20 cellular contexts compared by ENCODE assay signal in the genomic region with DNA sequence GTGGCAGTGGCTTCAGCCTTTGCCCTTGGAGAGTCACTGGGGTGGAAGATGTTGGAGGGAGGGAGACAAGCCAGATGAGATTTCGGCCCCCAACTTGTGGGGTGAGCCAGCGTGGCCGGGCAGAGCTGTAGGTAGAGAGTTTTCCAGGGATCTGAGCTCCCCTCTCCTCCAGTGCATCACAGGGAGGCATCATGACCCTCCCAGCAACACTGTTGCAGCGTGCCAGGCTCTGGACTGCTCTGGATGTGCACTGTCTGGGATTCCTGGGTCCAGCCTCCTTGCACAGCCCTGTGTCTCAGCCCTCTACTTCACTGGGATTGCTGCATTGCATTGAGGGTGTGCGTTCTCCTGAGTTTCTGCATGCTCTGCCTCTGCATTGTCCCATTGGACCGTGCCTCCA.
"Had no signal": no experiment of that assay in that cellular context is flagged by ENCODE, and none has a peak within 500 bp of the region (broad histone marks: within the 10 kb centered on the region; RNA-seq: fewer than 3 reads in every experiment).

No MANE protein-coding gene starts in this region.

- H3K27ac ChIP-seq: adrenal gland, Peyer's patch, SK-N-MC had no signal

- H3K4me3 Mint-ChIP-seq: activated B cell treated with CpG ODN at 0.5 μM for 24 hours; activated CD4-positive, alpha-beta T cell treated with anti-CD3 and anti-CD28 coated beads, Interleukin-2, amount 10 ng/mL, durations not matched to agents 24 days and 14 days; activated CD8-positive, alpha-beta memory T cell treated with anti-CD3 and anti-CD28 coated beads, Interleukin-2, amount 10 ng/mL, durations not matched to agents 7 days and 5 days; activated naive CD8-positive, alpha-beta T cell treated with anti-CD3 and anti-CD28 coated beads, Interleukin-2, amount 10 ng/mL, durations not matched to agents 7 days and 5 days; activated T-cell treated with anti-CD3 and anti-CD28 coated beads, Interleukin-2, amount 50 U/mL, for 4 hours; T-cell had no signal

- H3K27ac Mint-ChIP-seq: activated B cell treated with CpG ODN at 0.5 μM for 24 hours; activated CD4-positive, alpha-beta T cell treated with anti-CD3 and anti-CD28 coated beads, Interleukin-2, amount 10 ng/mL, durations not matched to agents 24 days and 14 days; activated CD8-positive, alpha-beta memory T cell treated with anti-CD3 and anti-CD28 coated beads, Interleukin-2, amount 10 ng/mL, durations not matched to agents 7 days and 5 days; activated naive CD8-positive, alpha-beta T cell treated with anti-CD3 and anti-CD28 coated beads, Interleukin-2, amount 10 ng/mL, durations not matched to agents 7 days and 5 days; T-cell had no signal

- H3K4me1 Mint-ChIP-seq: activated B cell treated with CpG ODN at 0.5 μM for 24 hours; activated CD4-positive, alpha-beta T cell treated with anti-CD3 and anti-CD28 coated beads, Interleukin-2, amount 10 ng/mL, durations not matched to agents 24 days and 14 days; activated CD8-positive, alpha-beta memory T cell treated with anti-CD3 and anti-CD28 coated beads, Interleukin-2, amount 10 ng/mL, durations not matched to agents 7 days and 5 days; activated naive CD8-positive, alpha-beta T cell treated with anti-CD3 and anti-CD28 coated beads, Interleukin-2, amount 10 ng/mL, durations not matched to agents 7 days and 5 days; T-cell had no signal

- FAIRE-seq: TTC549 had no signal

- H3K36me3 Mint-ChIP-seq: activated CD8-positive, alpha-beta memory T cell treated with anti-CD3 and anti-CD28 coated beads, Interleukin-2, amount 10 ng/mL, durations not matched to agents 7 days and 5 days; activated naive CD8-positive, alpha-beta T cell treated with anti-CD3 and anti-CD28 coated beads, Interleukin-2, amount 10 ng/mL, durations not matched to agents 7 days and 5 days; T-cell had no signal

- H3K9me3 ChIP-seq: adrenal gland, Peyer's patch had no signal

- H3K4me3 ChIP-seq: adrenal gland, Peyer's patch, SK-N-MC had no signal

- H3K36me3 ChIP-seq: adrenal gland, Peyer's patch had no signal

- H3K4me1 ChIP-seq: adrenal gland, Peyer's patch had no signal

- DNase-seq: activated B cell treated with CpG ODN at 0.5 μM for 24 hours; activated CD4-positive, alpha-beta T cell treated with anti-CD3 and anti-CD28 coated beads for 1 hour; activated CD4-positive, alpha-beta T cell treated with anti-CD3 and anti-CD28 coated beads, Interleukin-2, amount 10 ng/mL, durations not matched to agents 24 days and 14 days; activated CD4-positive, alpha-beta T cell treated with anti-CD3 and anti-CD28 coated beads, Interleukin-2, amount 50 U/mL, for 48 hours; activated CD8-positive, alpha-beta memory T cell treated with anti-CD3 and anti-CD28 coated beads, Interleukin-2, amount 10 ng/mL, durations not matched to agents 7 days and 5 days; activated effector memory CD4-positive, alpha-beta T cell treated with anti-CD3 and anti-CD28 coated beads, Interleukin-2, amount 50 U/mL, for 16 hours; activated naive CD4-positive, alpha-beta T cell treated with Interleukin-2 at 50 U/mL for 16 hours; activated naive CD8-positive, alpha-beta T cell treated with anti-CD3 and anti-CD28 coated beads, Interleukin-2, amount 10 ng/mL, durations not matched to agents 7 days and 5 days; activated T-cell treated with anti-CD3 and anti-CD28 coated beads, Interleukin-2, amount 50 U/mL, for 4 hours; central memory CD4-positive, alpha-beta T cell; NCI-H2029 treated with DMSO at 0.1 percent for 48 hours; NCI-H510A; NCI-H526 treated with DMSO at 0.1 percent for 48 hours; NCI-H82; Peyer's patch; T-cell; T1000 had no signal

- H3K27me3 ChIP-seq: adrenal gland, Peyer's patch had no signal

- H3K9me3 Mint-ChIP-seq: activated B cell treated with CpG ODN at 0.5 μM for 24 hours; activated CD4-positive, alpha-beta T cell treated with anti-CD3 and anti-CD28 coated beads, Interleukin-2, amount 10 ng/mL, durations not matched to agents 24 days and 14 days; activated naive CD8-positive, alpha-beta T cell treated with anti-CD3 and anti-CD28 coated beads, Interleukin-2, amount 10 ng/mL, durations not matched to agents 7 days and 5 days; activated T-cell treated with anti-CD3 and anti-CD28 coated beads, Interleukin-2, amount 50 U/mL, for 4 hours; T-cell had no signal

- ATAC-seq: activated CD8-positive, alpha-beta memory T cell treated with anti-CD3 and anti-CD28 coated beads, Interleukin-2, amount 10 ng/mL, durations not matched to agents 7 days and 5 days; activated T-cell treated with anti-CD3 and anti-CD28 coated beads, Interleukin-2, amount 50 U/mL, for 4 hours had no signal
